Comparison of ENCODE assay signal across 21 cellular contexts in genomic region chr15:99226802-99227201, GRCh38. TPM values are rescaled to one million over a fixed set of nuclear protein-coding genes. Genes with fewer than 3 reads are reported as not detected.
DNase-seq lines count a peak whose midpoint lies in the region; ATAC-seq, FAIRE-seq and TF ChIP-seq lines count a peak whose summit lies in the region.
"Had no signal": no experiment of that assay in that cellular context is flagged by ENCODE, and none has a peak within 500 bp of the region (broad histone marks: within the 10 kb centered on the region; RNA-seq: fewer than 3 reads in every experiment).

No MANE protein-coding gene starts in this region.

- H4K91ac ChIP-seq in H9 (ENCODE audit: insufficient read length, low read depth, low read length), result no peak overlapping the region

- 65% methylated on average over 3 of the region's 3 CpGs for WGBS in A549 (ENCODE audit: missing lambda C conversion rate)
- WGBS in H9 (ENCODE audit: extremely low coverage, insufficient read length, low lambda C conversion rate), result no CpG with 5 or more reads among the region's 3 CpGs
- 43% methylated on average over 3 of the region's 3 CpGs for WGBS in GM12878 (ENCODE audit: insufficient coverage, insufficient replicate concordance, low lambda C conversion rate, missing lambda C conversion rate)

- H3K9me3 Mint-ChIP-seq in H9, result no peaks in the 10 kb centered on the region
- H3K9me3 Mint-ChIP-seq: CD4-positive, alpha-beta T cell; CD8-positive, alpha-beta memory T cell had no signal

- TF ChIP-seq EP300 in A549 (IDR thresholded peaks at IDR 0.05) (no peak), GM12878 (IDR thresholded peaks at IDR 0.05; ENCODE audit: borderline replicate concordance in 1 of 2, control insufficient read depth in 1 of 2, low read depth in 2 of 2, low read length in 2 of 2) (no peak)

- H3K79me2 ChIP-seq in H9 (ENCODE audit: insufficient read depth, low read length), result no peaks in the 10 kb centered on the region
- H3K79me2 ChIP-seq in GM12878 (ENCODE audit: control insufficient read depth, insufficient read depth, low read length), result no peaks in the 10 kb centered on the region

- no peak overlapping the region for H3K4me3 Mint-ChIP-seq in H9
- H3K4me3 Mint-ChIP-seq: B cell; CD4-positive, alpha-beta T cell; CD8-positive, alpha-beta memory T cell had no signal

- no peak overlapping the region for H3T11ph ChIP-seq in H9 (ENCODE audit: low read length)

- TF ChIP-seq POLR2A in A549 (IDR thresholded peaks at IDR 0.05; ENCODE audit: low read length), result no peak
- TF ChIP-seq POLR2A in GM12878 (IDR thresholded peaks at IDR 0.05; ENCODE audit: low read depth, low read length), result no peak

- FAIRE-seq in A549 (lab: Jason Lieb, UNC), result peak; percentile 7
- FAIRE-seq in GM12878 (lab: Jason Lieb, UNC), result no peak
- FAIRE-seq: A204.1, D721Med, GM18507, H54 had no signal

- no peak overlapping the region for H3K23ac ChIP-seq in H9 (ENCODE audit: insufficient read length, low read depth, low read length)

- H3K9me3 ChIP-seq in A549, result no peaks in the 10 kb centered on the region
- H3K9me3 ChIP-seq in H9 (ENCODE audit: control insufficient read depth, low read depth, low read length), result no peaks in the 10 kb centered on the region
- no peaks in the 10 kb centered on the region for H3K9me3 ChIP-seq in GM12878 (replicated peaks; ENCODE audit: control insufficient read depth, insufficient read depth, low read length)
- H3K9me3 ChIP-seq in A673 (ENCODE audit: low read depth, low read length, poor library complexity, severe bottlenecking), result no peaks in the 10 kb centered on the region
- H3K9me3 ChIP-seq: BLaER1 had no signal

- H3K4me3 ChIP-seq in A549 (no peak overlapping the region), GM12878 (no peak overlapping the region), A673 (ENCODE audit: low read depth, low read length, poor library complexity, severe bottlenecking) (no peak overlapping the region)
- H3K4me3 ChIP-seq: BLaER1 had no signal

- no peaks in the 10 kb centered on the region for H3K23me2 ChIP-seq in H9 (ENCODE audit: insufficient read length, low read depth, low read length, poor library complexity, severe bottlenecking)

- H4K8ac ChIP-seq in H9 (replicated peaks; ENCODE audit: insufficient read length, low read depth, low read length), result no peak overlapping the region

- H3K14ac ChIP-seq in H9 (ENCODE audit: insufficient read depth, low read length), result no peak overlapping the region

- peaks cover 0 to 4% of the 10 kb centered on the region in 2 experiments; a peak in 1 of 4 replicates for H3K36me3 ChIP-seq in GM12878 (ENCODE audit: control insufficient read depth in 2 of 2, insufficient read depth in 2 of 2, low read length in 1 of 2)
- H3K36me3 ChIP-seq in A673 (ENCODE audit: insufficient read depth, low read length, poor library complexity, severe bottlenecking), result no peaks in the 10 kb centered on the region
- H3K36me3 ChIP-seq: BLaER1 had no signal

- ATAC-seq in A549, result no peak
- ATAC-seq in GM12878, result no peak
- no peak for ATAC-seq in GM19463 (IDR thresholded peaks at IDR 0.05; ENCODE audit: unreplicated experiment)
- ATAC-seq in HG03342 (IDR thresholded peaks at IDR 0.05; ENCODE audit: unreplicated experiment), result no peak

- CTCF ChIA-PET in A549 (lab: Yijun Ruan, JAX), result interaction anchor here (1.2 to 6.5 kb wide), 4 partner anchors 13 to 784 kb away, joined by 3 to 48 read pairs (median 5); partner anchors contain the start of gene SYNM
- CTCF ChIA-PET in GM12878 (lab: Yijun Ruan, JAX), result no interaction called here
- CTCF ChIA-PET in A673 (lab: Charles Lee), result interaction anchor here (0.8 kb wide), 1 partner anchor 150 kb away, joined by 3 read pairs; no protein-coding TSS in a partner anchor

- peaks cover 3 to 19% (median 19%) of the 10 kb centered on the region in 3 experiments; a peak in 6 of 7 replicates for H3K36me3 Mint-ChIP-seq in H9 (ENCODE audit: insufficient read depth in 1 of 3, low read depth in 3 of 3)
- H3K36me3 Mint-ChIP-seq: CD8-positive, alpha-beta memory T cell had no signal

- no peak for TF ChIP-seq CTCF in A549 (IDR thresholded peaks at IDR 0.05)
- TF ChIP-seq CTCF in H9 (conservative IDR thresholded peaks at IDR 0.05), result no peak
- no peak for TF ChIP-seq CTCF in VCaP (conservative IDR thresholded peaks at IDR 0.05)
- no peak for TF ChIP-seq CTCF in GM12878 (IDR thresholded peaks at IDR 0.05 in 2 of 3, conservative IDR thresholded peaks at IDR 0.05 in 1 of 3; ENCODE audit: control insufficient read depth in 2 of 3, extremely low read depth in 1 of 3, insufficient read depth in 1 of 3, low read depth in 3 of 3, low read length in 3 of 3)
- no peak for TF ChIP-seq CTCF in A673 (conservative IDR thresholded peaks at IDR 0.05; ENCODE audit: low read depth, low read length)

- no peak overlapping the region for H2BK20ac ChIP-seq in H9 (ENCODE audit: low read depth, low read length, poor library complexity, severe bottlenecking)

- H3K27me3 Mint-ChIP-seq in H9 (ENCODE audit: low read depth), result no peaks in the 10 kb centered on the region
- H3K27me3 Mint-ChIP-seq: B cell; CD4-positive, alpha-beta T cell had no signal

- SMC1A ChIA-PET in GM12878 (lab: Charles Lee; ENCODE audit: uncharacterized antibody, unreplicated experiment), result interaction anchor here (1.3 to 1.5 kb wide), 2 partner anchors 11 to 14 kb away, joined by 3 to 4 read pairs; no protein-coding TSS in a partner anchor

- H3K18ac ChIP-seq in H9 (ENCODE audit: insufficient read length, low read depth, low read length), result no peak overlapping the region

- POLR2A ChIA-PET in A549 (lab: Yijun Ruan, JAX) (no interaction called here), GM12878 (lab: Charles Lee) (no interaction called here), A673 (lab: Charles Lee; ENCODE audit: low non-redundant PET) (no interaction called here)

- RAD21 ChIA-PET in GM12878 (lab: Charles Lee; ENCODE audit: unreplicated experiment), result interaction anchor here (1.0 kb wide), 1 partner anchor 121 kb away, joined by 3 read pairs; the partner anchor contains the start of gene SYNM

- H3K27me3 ChIP-seq in H9 (ENCODE audit: insufficient read depth, low read length) (no peaks in the 10 kb centered on the region), GM12878 (replicated peaks in 1 of 2; ENCODE audit: control insufficient read depth in 2 of 2, insufficient read depth in 2 of 2, low read length in 1 of 2) (no peaks in the 10 kb centered on the region), A673 (replicated peaks; ENCODE audit: insufficient read depth, low read depth, low read length, poor library complexity) (no peaks in the 10 kb centered on the region)
- H3K27me3 ChIP-seq: BLaER1 had no signal

- 0 out of 7 replicates have a peak overlapping the region, but pooled peaks of 2 of the 3 experiments have one; percentile 6 to 16 for H3K27ac Mint-ChIP-seq in H9
- H3K27ac Mint-ChIP-seq: B cell; CD4-positive, alpha-beta T cell; CD8-positive, alpha-beta memory T cell had no signal

- no peak for TF ChIP-seq RAD21 in A549 (conservative IDR thresholded peaks at IDR 0.05 in 1 of 2, IDR thresholded peaks at IDR 0.05 in 1 of 2)
- TF ChIP-seq RAD21 in GM12878 (IDR thresholded peaks at IDR 0.05; ENCODE audit: insufficient read depth, low read depth, low read length), result no peak

- H3K79me1 ChIP-seq in H9 (ENCODE audit: insufficient read depth, low read depth, low read length, poor library complexity, severe bottlenecking), result no peaks in the 10 kb centered on the region

- no peak overlapping the region for H2BK12ac ChIP-seq in H9 (ENCODE audit: insufficient read length, low read depth, low read length)

- peaks cover 9% of the 10 kb centered on the region in 2 experiments for H3K4me1 Mint-ChIP-seq in H9
- H3K4me1 Mint-ChIP-seq: B cell; CD8-positive, alpha-beta memory T cell had no signal

- H4K20me1 ChIP-seq in H9 (ENCODE audit: control insufficient read depth, insufficient read depth, insufficient read length), result no peaks in the 10 kb centered on the region
- H4K20me1 ChIP-seq in GM12878 (ENCODE audit: control insufficient read depth, insufficient read depth), result no peaks in the 10 kb centered on the region
- H4K20me1 ChIP-seq: BLaER1 had no signal

- TSS peak; percentile 42 for BruUV-seq in GM12878 (replicated peaks; lab: Mats Ljungman, UMichigan)
- no TSS peak for BruUV-seq in A673 (replicated peaks; lab: Mats Ljungman, UMichigan)

- no peak overlapping the region for H2BK5ac ChIP-seq in H9 (ENCODE audit: insufficient read length, low read length)

- in situ Hi-C loops in GM12878 (cut with MboI), result no loop called here

- DNase-seq in A549 (ENCODE audit: low read depth in 1 of 2, low spot score in 1 of 2), result no peak
- no peak for DNase-seq in H9
- no peak for DNase-seq in GM12878 (ENCODE audit: low read depth, low spot score)
- DNase-seq in A673 (ENCODE audit: low spot score), result no peak
- no peak for DNase-seq in UCSD-AML1 (lab: John Stamatoyannopoulos, UW; ENCODE audit: unreplicated experiment)
- DNase-seq: CD4-positive, alpha-beta T cell; CD8-positive, alpha-beta memory T cell; DMS 273 treated with DMSO at 0.1 percent for 48 hours; DMS79; GF-D8; GOT3; HCEC 1CT had no signal

- H3K9ac ChIP-seq in H9 (ENCODE audit: extremely low read depth, insufficient read length, low read length), result no peak overlapping the region
- no peak overlapping the region for H3K9ac ChIP-seq in GM12878 (ENCODE audit: control insufficient read depth, insufficient read depth, low read length)
- H3K9ac ChIP-seq: BLaER1 had no signal

- H2BK15ac ChIP-seq in H9 (ENCODE audit: low read depth, low read length), result no peak overlapping the region

- H3K4me1 ChIP-seq in A549, result no peaks in the 10 kb centered on the region
- H3K4me1 ChIP-seq in H9 (ENCODE audit: insufficient read depth, low read length), result no peaks in the 10 kb centered on the region
- H3K4me1 ChIP-seq in GM12878 (ENCODE audit: control insufficient read depth, insufficient read depth, low read length), result no peaks in the 10 kb centered on the region
- H3K4me1 ChIP-seq in A673 (ENCODE audit: insufficient read depth, low read length, poor library complexity, severe bottlenecking), result no peaks in the 10 kb centered on the region
- H3K4me1 ChIP-seq: BLaER1 had no signal

- intact Hi-C loops in GM12878 (cut with micrococcal nuclease; ENCODE audit: unreplicated experiment), result no loop called here
- intact Hi-C loops in A673 (cut with micrococcal nuclease; ENCODE audit: unreplicated experiment), result no loop called here

- H3K4me2 ChIP-seq in A549, result no peak overlapping the region
- no peak overlapping the region for H3K4me2 ChIP-seq in H9 (ENCODE audit: insufficient read depth, insufficient read length, low read length)
- H3K4me2 ChIP-seq in GM12878 (ENCODE audit: control insufficient read depth, insufficient read depth), result no peak overlapping the region
- H3K4me2 ChIP-seq: BLaER1 had no signal

- H3K56ac ChIP-seq in H9 (ENCODE audit: insufficient read length, low read depth, low read length), result no peak overlapping the region

- H4K5ac ChIP-seq in H9 (ENCODE audit: insufficient read length, low read depth, low read length), result no peak overlapping the region

- H2AK5ac ChIP-seq in H9 (ENCODE audit: insufficient read length, low read length), result no peak overlapping the region

- H2AFZ ChIP-seq in H9 (ENCODE audit: low read length), result no peak overlapping the region
- H2AFZ ChIP-seq in GM12878 (ENCODE audit: control insufficient read depth, low read depth, low read length), result no peak overlapping the region

- no peak overlapping the region for H3K27ac ChIP-seq in A549
- no peak overlapping the region for H3K27ac ChIP-seq in H9 (ENCODE audit: insufficient read length, low read depth, low read length)
- peak overlapping the region; percentile 70 for H3K27ac ChIP-seq in VCaP
- H3K27ac ChIP-seq in GM12878 (ENCODE audit: control insufficient read depth, insufficient read depth), result no peak overlapping the region
- no peak overlapping the region for H3K27ac ChIP-seq in A673 (ENCODE audit: low read depth, low read length, poor library complexity, severe bottlenecking)
- H3K27ac ChIP-seq: BLaER1 had no signal

- no peak overlapping the region for H3K4ac ChIP-seq in H9 (ENCODE audit: low read depth, low read length)

- H2BK120ac ChIP-seq in H9 (ENCODE audit: low read depth, low read length, poor library complexity, severe bottlenecking), result no peak overlapping the region

RNA-seq across cellular contexts. Expression of gene TTC23, which starts 22.6 kb away (rescaled TPM):
- polyA plus RNA-seq in A549 (2011; rRNA removed) (7.0 and 18.7 TPM in 2 replicates), A549 (2017; fragmentation: RNase III; extraction: RNeasy Plus Mini Kit Qiagen cat#74134 plus additional on column Dnase treatment) (16.5 to 17.4 TPM (median 17.4 TPM) in 3 replicates), GM12878 (2011; rRNA removed) (2.7 and 3.3 TPM in 2 replicates), GM12878 (2014; fragmentation: Illumina TruSeq; extraction: Trizol) (6.8 and 9.7 TPM in 2 replicates), GM12878 (2014; fragmentation: Nextera tagmentation; extraction: Ambion mirVana) (1 to 10 TPM; 1.2 to 1.4 TPM), GM12878 (2014; rRNA removed) (3.6 and 4.0 TPM in 2 replicates), GM12878 (2016; fragmentation: Nextera tagmentation; extraction: Ambion mirVana) (1 to 10 TPM; 6.2 to 7.2 TPM)
- polyA plus RNA-seq in A549 (2012; cell fraction: cytosol; rRNA removed), result 2.3 and 3.7 TPM in 2 replicates
- polyA plus RNA-seq in A549 (2012; cell fraction: nucleus; rRNA removed), result 3.4 and 6.9 TPM in 2 replicates
- 7.9 and 8.4 TPM in 2 replicates for polyA minus RNA-seq in A549 (2011; rRNA and poly(A)+ RNA removed)
- total RNA-seq in H9 (2021) (12.2 and 14.3 TPM in 2 replicates), GM12878 (2014; rRNA removed) (6.8 and 7.5 TPM in 2 replicates), GM12878 (2014; rRNA removed; fragmentation: Illumina TruSeq; extraction: Trizol) (9.0 and 9.7 TPM in 2 replicates), GM12878 (2021) (7.8 and 8.0 TPM in 2 replicates), A673 (2021) (13.4 and 15.9 TPM in 2 replicates)
- 30.8 and 33.5 TPM in 2 replicates for total RNA-seq in GM12878 (2013; cell fraction: nucleolus; rRNA removed)
- 4.6 TPM for polyA plus RNA-seq in GM12878 (2011; ENCODE audit: low read depth)
- 2.4 and 4.6 TPM in 2 replicates for polyA plus RNA-seq in GM12878 (2011; cell fraction: cytosol; rRNA removed)
- 5.5 and 7.3 TPM in 2 replicates for polyA plus RNA-seq in GM12878 (2011; cell fraction: nucleus; rRNA removed)
- 4.9 TPM in 2 replicates for polyA plus RNA-seq in GM12878 (2012)
- polyA minus RNA-seq in GM12878 (2011; rRNA and poly(A)+ RNA removed), result 6.5 and 10.0 TPM in 2 replicates
- polyA minus RNA-seq in GM12878 (2011; cell fraction: cytosol; rRNA and poly(A)+ RNA removed), result 2.1 and 3.7 TPM in 2 replicates
- 6.3 and 8.1 TPM in 2 replicates for polyA minus RNA-seq in GM12878 (2011; cell fraction: nucleus; rRNA and poly(A)+ RNA removed)

RNA-seq across cellular contexts. Expression of gene LRRC28, which starts 24.5 kb away (rescaled TPM):
- polyA plus RNA-seq in A549 (2011; rRNA removed) (62.4 and 75.0 TPM in 2 replicates), A549 (2017; fragmentation: RNase III; extraction: RNeasy Plus Mini Kit Qiagen cat#74134 plus additional on column Dnase treatment) (18.2 to 22.3 TPM (median 19.6 TPM) in 3 replicates), GM12878 (2011; rRNA removed) (54.9 and 60.0 TPM in 2 replicates), GM12878 (2014; fragmentation: Illumina TruSeq; extraction: Trizol) (27.5 and 34.0 TPM in 2 replicates), GM12878 (2014; fragmentation: Nextera tagmentation; extraction: Ambion mirVana) (10 to 100 TPM; 27.7 to 32.1 TPM), GM12878 (2014; rRNA removed) (17.2 and 21.3 TPM in 2 replicates), GM12878 (2016; fragmentation: Nextera tagmentation; extraction: Ambion mirVana) (10 to 100 TPM; 34.2 to 40.2 TPM)
- polyA plus RNA-seq in A549 (2012; cell fraction: cytosol; rRNA removed), result 20.4 and 23.3 TPM in 2 replicates
- polyA plus RNA-seq in A549 (2012; cell fraction: nucleus; rRNA removed), result 7.8 and 13.6 TPM in 2 replicates
- 50.7 and 58.5 TPM in 2 replicates for polyA minus RNA-seq in A549 (2011; rRNA and poly(A)+ RNA removed)
- total RNA-seq in H9 (2021) (15.0 and 17.6 TPM in 2 replicates), GM12878 (2014; rRNA removed) (27.3 and 37.5 TPM in 2 replicates), GM12878 (2014; rRNA removed; fragmentation: Illumina TruSeq; extraction: Trizol) (21.5 and 25.1 TPM in 2 replicates), GM12878 (2021) (24.8 and 27.7 TPM in 2 replicates), A673 (2021) (28.4 and 30.7 TPM in 2 replicates)
- 92.6 and 104 TPM in 2 replicates for total RNA-seq in GM12878 (2013; cell fraction: nucleolus; rRNA removed)
- polyA plus RNA-seq in GM12878 (2011; ENCODE audit: low read depth), result 14.7 TPM
- 44.5 and 55.7 TPM in 2 replicates for polyA plus RNA-seq in GM12878 (2011; cell fraction: cytosol; rRNA removed)
- polyA plus RNA-seq in GM12878 (2011; cell fraction: nucleus; rRNA removed), result 42.0 and 47.6 TPM in 2 replicates
- 17.1 and 22.1 TPM in 2 replicates for polyA plus RNA-seq in GM12878 (2012)
- 88.3 and 92.0 TPM in 2 replicates for polyA minus RNA-seq in GM12878 (2011; rRNA and poly(A)+ RNA removed)
- polyA minus RNA-seq in GM12878 (2011; cell fraction: cytosol; rRNA and poly(A)+ RNA removed), result 13.1 and 14.5 TPM in 2 replicates
- 61.3 and 101 TPM in 2 replicates for polyA minus RNA-seq in GM12878 (2011; cell fraction: nucleus; rRNA and poly(A)+ RNA removed)
